Comparison of ENCODE assay signal across 9 cellular contexts in the genomic region with DNA sequence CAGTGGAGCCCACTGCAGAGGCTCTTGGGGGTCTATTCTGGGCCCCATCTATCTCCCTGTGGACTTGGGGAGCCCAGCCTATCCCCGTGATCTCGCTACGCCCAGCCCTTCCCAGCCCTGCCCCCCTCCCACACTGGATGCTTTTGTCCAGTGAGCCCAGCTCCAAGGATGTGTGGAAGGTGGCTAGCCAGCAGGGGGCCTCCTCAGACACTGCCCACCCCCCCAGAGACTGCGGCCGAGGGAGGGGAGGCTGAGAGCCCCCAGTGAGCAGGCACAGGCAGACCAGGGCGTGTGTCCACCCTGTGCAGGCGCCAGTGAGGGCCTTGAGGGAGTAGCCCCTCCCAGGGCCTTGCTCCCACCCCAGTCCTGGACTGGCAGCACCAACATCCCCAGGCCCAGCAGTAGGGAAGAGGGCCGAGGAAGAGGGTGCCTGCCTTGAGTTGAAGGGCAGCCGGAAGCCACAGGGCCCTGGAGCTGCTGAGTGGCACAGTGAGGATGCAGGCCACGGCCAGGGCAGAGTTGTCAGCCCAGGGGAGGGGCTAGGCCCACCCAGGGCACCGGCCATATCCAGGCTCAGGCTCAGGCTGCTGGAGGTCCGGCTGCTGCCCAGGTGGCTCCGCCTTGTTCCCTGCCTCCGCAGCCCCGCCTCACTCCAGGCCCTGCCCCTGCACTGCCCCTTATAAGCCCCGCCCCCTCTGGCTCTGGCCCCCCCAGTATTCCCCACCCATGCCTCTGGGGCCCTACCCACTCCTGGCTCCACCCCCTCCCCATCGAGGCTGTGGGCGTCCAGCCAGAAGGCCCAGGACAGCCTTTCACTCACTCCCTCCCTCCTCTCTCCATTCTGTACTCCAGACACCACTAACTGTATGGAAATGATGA. TPM values are rescaled to one million over a fixed set of nuclear protein-coding genes. Genes with fewer than 3 reads are reported as not detected.
DNase-seq lines count a peak whose midpoint lies in the region; ATAC-seq and TF ChIP-seq lines count a peak whose summit lies in the region.
"Had no signal": no experiment of that assay in that cellular context is flagged by ENCODE, and none has a peak within 500 bp of the region (broad histone marks: within the 10 kb centered on the region; RNA-seq: fewer than 3 reads in every experiment).

No MANE protein-coding gene starts in this region.

- H3K9me3 ChIP-seq in body of pancreas: no peaks in the 10 kb centered on the region
- peaks cover 0 to 2% of the 10 kb centered on the region in 2 donors for H3K9me3 ChIP-seq in left lung

- H3K4me1 ChIP-seq in body of pancreas: peaks cover 7% of the 10 kb centered on the region
- peaks cover 3 to 25% of the 10 kb centered on the region in 2 donors for H3K4me1 ChIP-seq in left lung

- H3K27ac ChIP-seq in body of pancreas (no peak overlapping the region), left lung (no peak overlapping the region)

- WGBS in body of pancreas, 2 donors: 44 to 66% methylated on average over 4 to 16 of the region's 18 CpGs

- DNase-seq in ACHN (peak; percentile 34), LHCN-M2 (ENCODE audit: low read depth) (peak; percentile 3), body of pancreas (peak; percentile 51 to 67 (median 60)), left lung (peak in 1 of 2 donors; percentile 80), SKM-1 (lab: John Stamatoyannopoulos, UW; ENCODE audit: unreplicated experiment) (no peak), GF-D8 (lab: John Stamatoyannopoulos, UW) (no peak)
- DNase-seq in activated CD4-positive, alpha-beta T cell treated with anti-CD3 and anti-CD28 coated beads, Interleukin-2, amount 50 U/mL, for 4 hours: no peak

- TF ChIP-seq POLR2A in body of pancreas (IDR thresholded peaks at IDR 0.05): no peak

- H3K27me3 ChIP-seq in body of pancreas (no peaks in the 10 kb centered on the region), left lung (peaks cover 0 to 5% of the 10 kb centered on the region in 2 donors)

- in situ Hi-C loops in ACHN (cut with HindIII; ENCODE audit: low pct_ligation_motif_present, low pct_unique_long_range_greater_than_20kb, low sequenced_read_pairs): no loop called here

- intact Hi-C loops in body of pancreas (cut with DNase I) (loop anchor here (10.0 kb wide), 1 partner anchor 594 kb away; no protein-coding TSS in a partner anchor), left lung (cut with DNase I) (no loop called here)

- TF ChIP-seq CTCF in body of pancreas (IDR thresholded peaks at IDR 0.05) (no peak), left lung (IDR thresholded peaks at IDR 0.05) (no peak)

- peak; percentile 26 for ATAC-seq in body of pancreas
- peak; percentile 87 for ATAC-seq in left lung
- ATAC-seq in GM21737 (IDR thresholded peaks at IDR 0.05; ENCODE audit: unreplicated experiment): no peak

- H3K36me3 ChIP-seq in body of pancreas (replicated peaks in 1 of 2; ENCODE audit: insufficient read depth in 1 of 2, low read depth in 2 of 2) (no peaks in the 10 kb centered on the region), left lung (no peaks in the 10 kb centered on the region)

- H3K4me3 ChIP-seq in body of pancreas (no peak overlapping the region), left lung (no peak overlapping the region)
- H3K4me3 ChIP-seq: skin epidermis had no signal

RNA-seq across cellular contexts. Expression of gene MOB2, which starts 28.0 kb away (rescaled TPM):
- total RNA-seq in LHCN-M2 (2014; rRNA removed): 11.9 and 19.9 TPM in 2 replicates
- 17.9 TPM for polyA plus RNA-seq in LHCN-M2 (2012)
- 10 to 100 TPM; 11.4 to 31.3 TPM for total RNA-seq in body of pancreas
- total RNA-seq in left lung: 10 to 100 TPM; 38.6 to 41.3 TPM

Comparison
In these comparisons a context has a peak if more than half of its experiments do, and no peak if none do; other contexts are left out.
1. DNase-seq: peak in ACHN (single experiment), LHCN-M2 (single experiment) and body of pancreas (4 of 4); none in SKM-1 (single experiment), GF-D8 (single experiment) and activated CD4-positive, alpha-beta T cell treated with anti-CD3 and anti-CD28 coated beads, Interleukin-2, amount 50 U/mL, for 4 hours (0 of 2).